In the genomic region with DNA sequence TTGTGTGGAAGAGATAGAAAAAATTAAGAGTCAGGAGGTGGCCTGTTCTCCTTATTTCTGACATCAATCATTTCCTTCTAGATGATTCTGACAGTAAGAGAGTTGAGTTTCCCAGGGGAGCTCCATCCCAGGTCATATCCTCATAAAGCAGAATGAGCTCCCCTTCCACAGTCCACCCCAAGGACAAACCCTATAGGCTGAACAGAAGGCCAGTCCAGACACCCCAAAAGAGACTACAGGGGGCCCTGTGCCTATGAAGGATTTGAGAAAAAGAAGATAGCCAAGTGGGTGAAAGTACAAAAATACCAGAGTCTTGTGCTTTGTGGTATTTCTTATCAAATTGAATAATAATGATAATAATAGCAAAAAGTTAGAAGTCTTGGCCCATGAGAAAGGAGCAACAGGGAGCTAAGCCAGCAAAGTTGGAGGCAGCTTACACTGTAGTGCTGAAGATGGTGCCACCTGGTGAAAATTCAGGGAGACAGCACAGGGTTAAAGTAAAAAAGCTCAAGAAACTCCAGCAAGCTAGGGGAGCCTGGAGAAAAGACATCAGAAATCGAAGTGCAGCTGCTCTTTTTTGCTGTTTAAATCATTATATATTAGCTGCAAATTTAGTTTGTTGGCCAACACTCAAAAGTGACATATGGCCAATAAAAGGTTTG, we compare ENCODE assay signal across 9 cellular contexts. TPM values are rescaled to one million over a fixed set of nuclear protein-coding genes. Genes with fewer than 3 reads are reported as not detected.
DNase-seq lines count a peak whose midpoint lies in the region; ATAC-seq and TF ChIP-seq lines count a peak whose summit lies in the region.
"Had no signal": no experiment of that assay in that cellular context is flagged by ENCODE, and none has a peak within 500 bp of the region (broad histone marks: within the 10 kb centered on the region; RNA-seq: fewer than 3 reads in every experiment).

No MANE protein-coding gene starts in this region.

- no peaks in the 10 kb centered on the region for H4K20me1 ChIP-seq in Loucy (ENCODE audit: insufficient read depth, low read length, poor library complexity, severe bottlenecking)

- H3K4me1 ChIP-seq in Loucy (ENCODE audit: insufficient read depth, low read length, poor library complexity, severe bottlenecking) (no peaks in the 10 kb centered on the region), mesenchymal stem cell (ENCODE audit: control insufficient read depth, insufficient read depth, low read depth, low read length) (peaks cover 1% of the 10 kb centered on the region)

- H4K8ac ChIP-seq in mesenchymal stem cell (ENCODE audit: low read length): no peak overlapping the region

- H2AFZ ChIP-seq in Loucy (ENCODE audit: low read length) (no peak overlapping the region), mesenchymal stem cell (ENCODE audit: low read depth, low read length) (no peak overlapping the region)

- TF ChIP-seq CTCF in Loucy (conservative IDR thresholded peaks at IDR 0.05; ENCODE audit: low read length) (peak; percentile 67), VCaP (conservative IDR thresholded peaks at IDR 0.05) (peak; percentile 78)

- no peak overlapping the region for H3K27ac ChIP-seq in VCaP
- H3K27ac ChIP-seq in mesenchymal stem cell (ENCODE audit: low read length, poor library complexity, severe bottlenecking): no peak overlapping the region
- H3K27ac ChIP-seq: neutrophil had no signal

- no peaks in the 10 kb centered on the region for H3K9me2 ChIP-seq in Loucy (replicated peaks; ENCODE audit: low read depth, low read length)

- no peak overlapping the region for H3K4me2 ChIP-seq in Loucy (ENCODE audit: low read depth, low read length, poor library complexity, severe bottlenecking)
- H3K4me2 ChIP-seq in mesenchymal stem cell (ENCODE audit: low read length, poor library complexity, severe bottlenecking): no peak overlapping the region

- H3K18ac ChIP-seq in mesenchymal stem cell (ENCODE audit: low read depth in 1 of 2, low read length in 2 of 2): no peak overlapping the region

- H3K23ac ChIP-seq in mesenchymal stem cell (ENCODE audit: low read length in 2 of 2): no peak overlapping the region

- no peaks in the 10 kb centered on the region for H3K9me3 ChIP-seq in Loucy (ENCODE audit: insufficient read depth, low read depth, low read length)
- H3K9me3 ChIP-seq in mesenchymal stem cell (ENCODE audit: control insufficient read depth, low read length): no peaks in the 10 kb centered on the region
- H3K9me3 ChIP-seq: neutrophil had no signal

- H2BK120ac ChIP-seq in mesenchymal stem cell (ENCODE audit: low read depth, low read length): no peak overlapping the region

- WGBS in mesenchymal stem cell: 14% methylated on average over 1 of the region's 1 CpG

- no peak overlapping the region for H2BK12ac ChIP-seq in mesenchymal stem cell (ENCODE audit: low read length in 2 of 2)

- DNase-seq in mesenchymal stem cell (peak; percentile 66), left lobe of liver (ENCODE audit: low spot score) (no peak)
- DNase-seq in stimulated activated CD4-positive, alpha-beta T cell treated with anti-CD3 and anti-CD28 coated beads, Interleukin-4, amount 100 ng/mL, for 24 hours: no peak
- DNase-seq in activated CD4-positive, alpha-beta T cell treated with anti-CD3 and anti-CD28 coated beads, Interleukin-2, amount 50 U/mL, for 1 hour: no peak

- H3K9ac ChIP-seq in Loucy (ENCODE audit: low read depth, low read length, poor library complexity, severe bottlenecking) (no peak overlapping the region), mesenchymal stem cell (ENCODE audit: low read length) (no peak overlapping the region)

- H3F3A ChIP-seq in Loucy (ENCODE audit: low read depth): no peaks in the 10 kb centered on the region

- H3K4me3 ChIP-seq in Loucy (ENCODE audit: low read length, poor library complexity, severe bottlenecking) (no peak overlapping the region), mesenchymal stem cell (ENCODE audit: insufficient read depth in 1 of 2, low read depth in 1 of 2, low read length in 2 of 2) (no peak overlapping the region)

- no peak overlapping the region for H4K91ac ChIP-seq in mesenchymal stem cell (ENCODE audit: low read length)

- H2AK5ac ChIP-seq in mesenchymal stem cell (ENCODE audit: low read length, severe bottlenecking): peak overlapping the region; percentile 56

- no peaks in the 10 kb centered on the region for H3K79me2 ChIP-seq in Loucy (ENCODE audit: insufficient read depth, low read length)

- peak; percentile 79 for ATAC-seq in GM19351 (IDR thresholded peaks at IDR 0.05; ENCODE audit: unreplicated experiment)
- ATAC-seq in left lobe of liver: no peak

- H3K14ac ChIP-seq in mesenchymal stem cell (ENCODE audit: low read length in 2 of 2): no peak overlapping the region

- no peaks in the 10 kb centered on the region for H3K79me1 ChIP-seq in mesenchymal stem cell (replicated peaks; ENCODE audit: low read length, poor library complexity, severe bottlenecking)

- H2BK5ac ChIP-seq in mesenchymal stem cell (ENCODE audit: low read depth, low read length, poor library complexity, severe bottlenecking): no peak overlapping the region

- no peak overlapping the region for H3K4ac ChIP-seq in mesenchymal stem cell (ENCODE audit: low read depth in 1 of 2, low read length in 2 of 2)

- no peaks in the 10 kb centered on the region for H3K27me3 ChIP-seq in Loucy (ENCODE audit: insufficient read depth, low read length, poor library complexity, severe bottlenecking)
- peaks cover 0 to 47% of the 10 kb centered on the region in 2 experiments for H3K27me3 ChIP-seq in mesenchymal stem cell (ENCODE audit: control insufficient read depth in 1 of 2, insufficient read depth in 1 of 2, low read length in 2 of 2)
- H3K27me3 ChIP-seq: neutrophil had no signal

- H2BK15ac ChIP-seq in mesenchymal stem cell (ENCODE audit: low read depth, poor library complexity, severe bottlenecking): no peak overlapping the region

- H3K36me3 ChIP-seq in Loucy (ENCODE audit: insufficient read depth, low read length) (no peaks in the 10 kb centered on the region), mesenchymal stem cell (ENCODE audit: control insufficient read depth in 1 of 2, insufficient read depth in 2 of 2, low read depth in 1 of 2, low read length in 2 of 2) (no peaks in the 10 kb centered on the region)
- H3K36me3 ChIP-seq: neutrophil had no signal

RNA-seq across cellular contexts. Expression of a gene that starts 35.9 kb away (rescaled TPM):
- not detected for polyA plus RNA-seq in mesenchymal stem cell (2013, experiment 1 of 2)
- not detected for polyA plus RNA-seq in mesenchymal stem cell (2013, experiment 2 of 2)
- not detected for total RNA-seq in left lobe of liver
- total RNA-seq: T-helper 1 cell treated with Interleukin-12 subunit alpha and Interleukin-12 subunit beta and Interleukin-4 antibody, amounts not matched to agents 30 ng/mL and 1 ng/mL, for 36 hours had no signal
